Comparison of ENCODE assay signal across 7 cellular contexts in genomic region chr5:40570408-40571129, GRCh38.
DNase-seq lines count a peak whose midpoint lies in the region; ATAC-seq lines count a peak whose summit lies in the region.

No MANE protein-coding gene starts in this region.

- peaks cover 57% of the 10 kb centered on the region for H3K4me1 ChIP-seq in skeletal muscle satellite cell (ENCODE audit: control insufficient read depth, insufficient read depth, low read length)

- H3K4me3 Mint-ChIP-seq in activated naive CD8-positive, alpha-beta T cell treated with anti-CD3 and anti-CD28 coated beads, Interleukin-2, amount 50 U/mL, for 24 hours, result no peak overlapping the region

- no peaks in the 10 kb centered on the region for H3K27me3 ChIP-seq in skeletal muscle satellite cell (ENCODE audit: control insufficient read depth, insufficient read depth, low read length)

- H3K27me3 Mint-ChIP-seq in activated naive CD8-positive, alpha-beta T cell treated with anti-CD3 and anti-CD28 coated beads, Interleukin-2, amount 50 U/mL, for 24 hours, result no peaks in the 10 kb centered on the region

- peak overlapping the region; percentile 19 for H3K27ac Mint-ChIP-seq in activated naive CD8-positive, alpha-beta T cell treated with anti-CD3 and anti-CD28 coated beads, Interleukin-2, amount 50 U/mL, for 24 hours

- DNase-seq in activated naive CD8-positive, alpha-beta T cell treated with anti-CD3 and anti-CD28 coated beads, Interleukin-2, amount 50 U/mL, for 24 hours, result no peak
- DNase-seq in hypothalamus (lab: John Stamatoyannopoulos, UW), result no peak
- no peak for DNase-seq in stimulated activated CD4-positive, alpha-beta T cell treated with anti-CD3 and anti-CD28 coated beads, Interleukin-4, amount 100 ng/mL, for 24 hours
- no peak for DNase-seq in NCI-H146 treated with DMSO at 0.1 percent for 48 hours (lab: John Stamatoyannopoulos, UW; ENCODE audit: unreplicated experiment)

- peak overlapping the region; percentile 68 for H3K9ac ChIP-seq in skeletal muscle satellite cell (ENCODE audit: low read depth, low read length)

- no peaks in the 10 kb centered on the region for H3K36me3 ChIP-seq in skeletal muscle satellite cell (ENCODE audit: insufficient read depth, low read length)

- H3K4me2 ChIP-seq in skeletal muscle satellite cell (ENCODE audit: low read length), result peak overlapping the region; percentile 59

- ATAC-seq in GM19023 (IDR thresholded peaks at IDR 0.05; ENCODE audit: unreplicated experiment) (peak; percentile 71), HG02852 (IDR thresholded peaks at IDR 0.05; ENCODE audit: unreplicated experiment) (peak; percentile 92)
- peak; percentile 75 for ATAC-seq in activated naive CD8-positive, alpha-beta T cell treated with anti-CD3 and anti-CD28 coated beads, Interleukin-2, amount 50 U/mL, for 24 hours

- no peaks in the 10 kb centered on the region for H3K36me3 Mint-ChIP-seq in activated naive CD8-positive, alpha-beta T cell treated with anti-CD3 and anti-CD28 coated beads, Interleukin-2, amount 50 U/mL, for 24 hours (ENCODE audit: low read depth)

- H3K4me3 ChIP-seq in skeletal muscle satellite cell (ENCODE audit: low read length), result peak overlapping the region; percentile 7

- no peaks in the 10 kb centered on the region for H3K9me3 Mint-ChIP-seq in activated naive CD8-positive, alpha-beta T cell treated with anti-CD3 and anti-CD28 coated beads, Interleukin-2, amount 50 U/mL, for 24 hours

- H3K9me3 ChIP-seq in skeletal muscle satellite cell (replicated peaks; ENCODE audit: low read length), result no peaks in the 10 kb centered on the region

- peaks cover 21% of the 10 kb centered on the region for H3K4me1 Mint-ChIP-seq in activated naive CD8-positive, alpha-beta T cell treated with anti-CD3 and anti-CD28 coated beads, Interleukin-2, amount 50 U/mL, for 24 hours
